ENCODE assay signal across 15 cellular contexts in genomic region chr15:59158701-59159034, GRCh38.
DNase-seq lines count a peak whose midpoint lies in the region; TF ChIP-seq lines count a peak whose summit lies in the region.
"Had no signal": no experiment of that assay in that cellular context is flagged by ENCODE, and none has a peak within 500 bp of the region (broad histone marks: within the 10 kb centered on the region; RNA-seq: fewer than 3 reads in every experiment).

No MANE protein-coding gene starts in this region.

- H3K36me3 Mint-ChIP-seq in nephron progenitor cell (ENCODE audit: low read depth) = peaks cover 61% of the 10 kb centered on the region
- H3K36me3 Mint-ChIP-seq: naive thymus-derived CD8-positive, alpha-beta T cell had no signal

- H3K4me1 Mint-ChIP-seq in nephron progenitor cell = peaks cover 23% of the 10 kb centered on the region
- H3K4me1 Mint-ChIP-seq: activated B cell treated with CpG ODN at 0.5 μM for 24 hours; naive thymus-derived CD8-positive, alpha-beta T cell had no signal

- peaks cover 3% of the 10 kb centered on the region for H3K27me3 Mint-ChIP-seq in nephron progenitor cell (ENCODE audit: low read depth, poor library complexity)
- H3K27me3 Mint-ChIP-seq: activated B cell treated with CpG ODN at 0.5 μM for 24 hours; CD4-positive, alpha-beta T cell; naive thymus-derived CD8-positive, alpha-beta T cell had no signal

- DNase-seq in NCI-H1436 (lab: John Stamatoyannopoulos, UW) (peak; percentile 48), NCI-H1436 treated with DMSO at 0.1 percent for 48 hours (lab: John Stamatoyannopoulos, UW) (no peak), NCI-H1105 (lab: John Stamatoyannopoulos, UW) (peak; percentile 90), SKM-1 (lab: John Stamatoyannopoulos, UW; ENCODE audit: unreplicated experiment) (peak; percentile 26), nephron progenitor cell (no peak), GM20000 (ENCODE audit: low spot score) (no peak)
- DNase-seq in effector CD4-positive, alpha-beta T cell = no peak
- no peak for DNase-seq in effector CD8-positive, alpha-beta T cell (lab: John Stamatoyannopoulos, UW)
- DNase-seq: activated B cell treated with CpG ODN at 0.5 μM for 24 hours; activated naive CD4-positive, alpha-beta T cell treated with anti-CD3 and anti-CD28 coated beads for 36 hours; CD4-positive, alpha-beta T cell; left ventricle myocardium superior; naive thymus-derived CD8-positive, alpha-beta T cell; PC-3; T-helper 1 cell had no signal

- no peaks in the 10 kb centered on the region for H3K9me3 Mint-ChIP-seq in nephron progenitor cell
- H3K9me3 Mint-ChIP-seq: activated B cell treated with CpG ODN at 0.5 μM for 24 hours; activated naive CD4-positive, alpha-beta T cell treated with anti-CD3 and anti-CD28 coated beads for 36 hours; CD4-positive, alpha-beta T cell; naive thymus-derived CD8-positive, alpha-beta T cell had no signal

- no peak for TF ChIP-seq CTCF in nephron progenitor cell (IDR thresholded peaks at IDR 0.05)
- no peak for TF ChIP-seq CTCF in GM20000 (IDR thresholded peaks at IDR 0.05; ENCODE audit: extremely low read depth, missing control alignments)

- H3K27ac Mint-ChIP-seq in nephron progenitor cell = peak overlapping the region; percentile 57
- H3K27ac Mint-ChIP-seq: activated B cell treated with CpG ODN at 0.5 μM for 24 hours; activated naive CD4-positive, alpha-beta T cell treated with anti-CD3 and anti-CD28 coated beads for 36 hours; CD4-positive, alpha-beta T cell; naive thymus-derived CD8-positive, alpha-beta T cell had no signal

- H3K4me3 Mint-ChIP-seq in nephron progenitor cell = no peak overlapping the region
- H3K4me3 Mint-ChIP-seq: activated B cell treated with CpG ODN at 0.5 μM for 24 hours; activated naive CD4-positive, alpha-beta T cell treated with anti-CD3 and anti-CD28 coated beads for 36 hours; CD4-positive, alpha-beta T cell; naive thymus-derived CD8-positive, alpha-beta T cell had no signal

Comparison
In these comparisons a context has a peak if more than half of its experiments do, and no peak if none do; other contexts are left out.
1. DNase-seq: peak in NCI-H1436 (single experiment), NCI-H1105 (single experiment) and SKM-1 (single experiment); none in NCI-H1436 treated with DMSO at 0.1 percent for 48 hours (single experiment), nephron progenitor cell (single experiment), effector CD4-positive, alpha-beta T cell (single experiment), GM20000 (single experiment) and effector CD8-positive, alpha-beta T cell (single experiment).